In the genomic region with DNA sequence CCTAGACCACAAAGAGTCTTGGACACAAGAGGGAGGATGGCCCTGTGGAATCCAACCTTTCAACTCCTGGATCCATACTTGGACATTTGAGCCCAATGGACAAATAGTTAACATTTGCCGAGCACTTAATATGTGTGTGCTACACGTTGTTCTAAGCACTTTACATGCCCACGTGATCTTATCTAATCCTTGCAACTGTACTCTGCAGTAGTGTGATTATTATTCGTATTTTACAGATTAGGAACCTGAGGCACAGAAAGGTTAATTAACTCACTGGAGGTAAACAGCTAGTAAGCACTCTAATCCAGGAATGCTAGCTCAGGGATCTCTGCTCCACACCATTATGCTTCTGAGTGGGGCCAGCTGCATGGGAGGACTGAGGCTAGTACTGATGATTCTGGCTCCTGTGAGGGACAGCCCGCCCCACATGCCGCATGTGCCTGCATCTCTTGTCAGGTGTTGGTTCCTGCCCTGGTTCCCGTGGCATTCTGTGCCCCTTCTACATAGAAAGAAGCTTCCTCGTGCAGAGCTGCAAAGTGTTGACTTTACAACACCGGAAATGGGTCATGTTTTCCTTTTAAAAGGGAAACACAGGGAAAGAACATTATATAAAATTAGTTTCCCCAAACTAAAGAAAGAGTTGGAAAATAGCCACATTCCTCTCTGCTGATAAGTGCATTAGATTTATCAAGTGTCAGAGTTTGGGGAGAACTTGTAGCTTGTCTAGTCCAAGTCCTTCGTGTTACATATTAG, we compare ENCODE assay signal across 21 cellular contexts. TPM values are rescaled to one million over a fixed set of nuclear protein-coding genes. Genes with fewer than 3 reads are reported as not detected.
DNase-seq lines count a peak whose midpoint lies in the region; ATAC-seq and TF ChIP-seq lines count a peak whose summit lies in the region.
"Had no signal": no experiment of that assay in that cellular context is flagged by ENCODE, and none has a peak within 500 bp of the region (broad histone marks: within the 10 kb centered on the region; RNA-seq: fewer than 3 reads in every experiment).

No MANE protein-coding gene starts in this region.

- H3K4me2 ChIP-seq in KMS-11 = peak overlapping the region; percentile 64; the same call in 1 of the 2 replicates

- peak overlapping the region; percentile 68 for H3K27ac Mint-ChIP-seq in chondrocyte (ENCODE audit: unreplicated experiment)
- H3K27ac Mint-ChIP-seq: natural killer cell had no signal

- H3K4me1 ChIP-seq in KMS-11 (ENCODE audit: low read depth, poor library complexity, severe bottlenecking) (peaks cover 40% of the 10 kb centered on the region), ascending aorta (peaks cover 0 to 3% of the 10 kb centered on the region in 2 donors)

- no peak for TF ChIP-seq CTCF in KMS-11 (conservative IDR thresholded peaks at IDR 0.05; ENCODE audit: low read depth, low read length)
- no peak for TF ChIP-seq CTCF in chondrocyte (IDR thresholded peaks at IDR 0.05)
- no peak for TF ChIP-seq CTCF in ascending aorta (IDR thresholded peaks at IDR 0.05)

- intact Hi-C loops in cardiac septum (cut with DNase I) = no loop called here
- intact Hi-C loops in Right ventricle myocardium superior (cut with DNase I) = no loop called here
- intact Hi-C loops in ascending aorta (cut with DNase I) = no loop called here

- H3K9ac ChIP-seq in KMS-11 = no peak overlapping the region

- H3K9me3 ChIP-seq in ascending aorta = no peaks in the 10 kb centered on the region
- H3K9me3 ChIP-seq: esophagus squamous epithelium, heart left ventricle had no signal

- H3K27ac ChIP-seq in KMS-11 (no peak overlapping the region; the same call in 1 of the 2 replicates), ascending aorta (no peak overlapping the region)
- H3K27ac ChIP-seq: esophagus squamous epithelium had no signal

- H3K9me3 Mint-ChIP-seq in chondrocyte (ENCODE audit: low read depth) = peaks cover 3% of the 10 kb centered on the region
- H3K9me3 Mint-ChIP-seq: natural killer cell had no signal

- H3K27me3 Mint-ChIP-seq in chondrocyte (ENCODE audit: low read depth) = no peaks in the 10 kb centered on the region

- no peaks in the 10 kb centered on the region for H3K27me3 ChIP-seq in KMS-11 (ENCODE audit: insufficient read depth, low read depth)
- H3K27me3 ChIP-seq in ascending aorta = no peaks in the 10 kb centered on the region
- H3K27me3 ChIP-seq: esophagus squamous epithelium had no signal

- no peak overlapping the region for H3K4me3 Mint-ChIP-seq in chondrocyte (ENCODE audit: unreplicated experiment)
- H3K4me3 Mint-ChIP-seq: natural killer cell had no signal

- H2AFZ ChIP-seq in KMS-11 (ENCODE audit: low read depth) = peak overlapping the region; percentile 72; the same call in 1 of the 2 replicates

- peaks cover 42% of the 10 kb centered on the region for H3K4me1 Mint-ChIP-seq in chondrocyte (ENCODE audit: low read depth)
- H3K4me1 Mint-ChIP-seq: natural killer cell had no signal

- no peak overlapping the region for H3K4me3 ChIP-seq in KMS-11 (IDR thresholded peaks at IDR 0.05; ENCODE audit: insufficient read depth, low read depth, low read length)
- no peak overlapping the region for H3K4me3 ChIP-seq in ascending aorta
- H3K4me3 ChIP-seq: esophagus squamous epithelium, heart left ventricle, lung had no signal

- H3K36me3 Mint-ChIP-seq in chondrocyte (ENCODE audit: low read depth) = no peaks in the 10 kb centered on the region
- H3K36me3 Mint-ChIP-seq: natural killer cell had no signal

- DNase-seq in EL = peak; percentile 48
- no peak for DNase-seq in chondrocyte (ENCODE audit: low spot score)
- peak; percentile 78 to 91 for DNase-seq in lung microvascular endothelial cell (ENCODE audit: low read depth in 2 of 2)
- DNase-seq in cardiac septum (ENCODE audit: low spot score) = no peak
- DNase-seq in NCI-H1092 treated with DMSO at 0.1 percent for 48 hours (lab: John Stamatoyannopoulos, UW) = no peak
- DNase-seq in Right ventricle myocardium superior = no peak
- no peak for DNase-seq in ascending aorta (ENCODE audit: low spot score in 2 of 2)
- DNase-seq: activated CD4-positive, alpha-beta T cell treated with anti-CD3 and anti-CD28 coated beads, Interleukin-2, amount 50 U/mL, for 4 hours; activated naive CD4-positive, alpha-beta T cell treated with Interleukin-2 at 50 U/mL for 16 hours; activated T-cell treated with anti-CD3 and anti-CD28 coated beads for 4 hours; aorta; esophagus squamous epithelium; heart left ventricle; KG1; natural killer cell; NCI-H1092 had no signal

- no peak for ATAC-seq in Right ventricle myocardium superior (ENCODE audit: poor library complexity)
- ATAC-seq: heart left ventricle, natural killer cell, Panc1 had no signal

- no peaks in the 10 kb centered on the region for H3K79me2 ChIP-seq in KMS-11 (ENCODE audit: insufficient read depth, low read depth)

- no peaks in the 10 kb centered on the region for H4K20me1 ChIP-seq in KMS-11 (ENCODE audit: insufficient read depth)

- H3K36me3 ChIP-seq in KMS-11 (ENCODE audit: insufficient read depth) (no peaks in the 10 kb centered on the region), ascending aorta (no peaks in the 10 kb centered on the region)
- H3K36me3 ChIP-seq: esophagus squamous epithelium, heart left ventricle had no signal

RNA-seq across cellular contexts. Expression of gene PLAC1, which starts 34.8 kb away (rescaled TPM):
- not detected in 3 replicates for total RNA-seq in chondrocyte
- under 0.01 TPM in 1 of 2 replicates, not detected in the other for total RNA-seq in lung microvascular endothelial cell
- total RNA-seq in cardiac septum = not detected
- total RNA-seq in Right ventricle myocardium superior = not detected
- not detected for total RNA-seq in ascending aorta
- total RNA-seq: aorta, natural killer cell, posterior vena cava, temporal lobe had no signal

Comparison
In these comparisons a context has a peak if more than half of its experiments do, and no peak if none do; other contexts are left out.
1. DNase-seq: peak in EL (single experiment) and lung microvascular endothelial cell (2 of 2); none in chondrocyte (single experiment), cardiac septum (single experiment), NCI-H1092 treated with DMSO at 0.1 percent for 48 hours (single experiment), Right ventricle myocardium superior (single experiment) and ascending aorta (0 of 2).